In the genomic region with DNA sequence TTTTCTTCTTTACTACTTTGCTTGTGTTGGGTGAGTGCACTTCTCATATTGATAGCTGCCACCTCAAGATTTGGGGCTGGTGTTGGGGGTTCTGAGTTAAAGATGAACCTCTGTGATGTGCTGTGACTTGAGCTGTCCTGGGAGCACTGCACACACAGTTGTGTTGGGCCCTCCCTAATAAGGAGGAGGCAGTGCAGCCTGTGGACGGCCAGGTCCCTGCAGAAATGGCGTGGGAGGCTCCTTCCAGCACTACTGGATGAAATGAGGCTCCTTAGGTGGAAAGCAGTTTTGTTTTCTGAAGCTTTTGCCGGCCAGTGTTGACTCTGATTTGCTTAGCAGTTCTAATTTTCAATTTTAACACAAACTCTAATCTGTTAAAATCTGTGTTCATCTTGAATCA, we compare ENCODE assay signal across 20 cellular contexts. TPM values are rescaled to one million over a fixed set of nuclear protein-coding genes. Genes with fewer than 3 reads are reported as not detected.
A peak's percentile ranks its signal among the peaks of the same experiment; 100 is the strongest.
DNase-seq lines count a peak whose midpoint lies in the region; ATAC-seq and TF ChIP-seq lines count a peak whose summit lies in the region.
"Had no signal": no experiment of that assay in that cellular context is flagged by ENCODE, and none has a peak within 500 bp of the region (broad histone marks: within the 10 kb centered on the region; RNA-seq: fewer than 3 reads in every experiment).

No MANE protein-coding gene starts in this region.

- H3K4me3 Mint-ChIP-seq in natural killer cell (no peak overlapping the region), T-helper 17 cell (no peak overlapping the region), immature natural killer cell (no peak overlapping the region)
- no peak overlapping the region for H3K4me3 Mint-ChIP-seq in natural killer cell treated with Interleukin-12 subunit alpha and Interleukin-12 subunit beta and Interleukin-15 and Interleukin-18, amount 100 ng/mL, for 72 hours
- H3K4me3 Mint-ChIP-seq: H9 had no signal

- H3K9me3 Mint-ChIP-seq in natural killer cell (no peaks in the 10 kb centered on the region), immature natural killer cell (no peaks in the 10 kb centered on the region)
- no peaks in the 10 kb centered on the region for H3K9me3 Mint-ChIP-seq in natural killer cell treated with Interleukin-12 subunit alpha and Interleukin-12 subunit beta and Interleukin-15 and Interleukin-18, amount 100 ng/mL, for 72 hours
- H3K9me3 Mint-ChIP-seq: H9 had no signal

- 44 to 65% methylated on average over 3 of the region's 3 CpGs for WGBS in testis, 2 donors

- H3K27me3 Mint-ChIP-seq in natural killer cell (ENCODE audit: low read depth in 2 of 2) (no peaks in the 10 kb centered on the region), T-helper 17 cell (no peaks in the 10 kb centered on the region), immature natural killer cell (ENCODE audit: low read depth in 3 of 3) (no peaks in the 10 kb centered on the region)
- no peaks in the 10 kb centered on the region for H3K27me3 Mint-ChIP-seq in natural killer cell treated with Interleukin-12 subunit alpha and Interleukin-12 subunit beta and Interleukin-15 and Interleukin-18, amount 100 ng/mL, for 72 hours

- peak overlapping the region; percentile 39 to 83 for H3K27ac Mint-ChIP-seq in natural killer cell
- H3K27ac Mint-ChIP-seq in natural killer cell treated with Interleukin-12 subunit alpha and Interleukin-12 subunit beta and Interleukin-15 and Interleukin-18, amount 100 ng/mL, for 72 hours, result peak overlapping the region in 1 of 2 donors; percentile 75
- H3K27ac Mint-ChIP-seq in T-helper 17 cell, result peak overlapping the region; percentile 89
- H3K27ac Mint-ChIP-seq in immature natural killer cell, result peak overlapping the region in 4 of 6 donors; percentile 18 to 42 (median 22)

- no peaks in the 10 kb centered on the region for H3K27me3 ChIP-seq in testis
- H3K27me3 ChIP-seq: BLaER1 treated with 17β-estradiol and CSF1 and Interleukin-3, amounts not matched to agents 10 nM and 100 nM; SJSA1 had no signal

- no peaks in the 10 kb centered on the region for H3K9me3 ChIP-seq in T-helper 17 cell (ENCODE audit: control insufficient read depth, low read length, poor library complexity, severe bottlenecking)
- H3K9me3 ChIP-seq in testis, result no peaks in the 10 kb centered on the region
- H3K9me3 ChIP-seq: BLaER1 treated with 17β-estradiol and CSF1 and Interleukin-3, amounts not matched to agents 10 nM and 100 nM; SJSA1 had no signal

- peaks cover 7% of the 10 kb centered on the region for H3K4me1 ChIP-seq in testis
- H3K4me1 ChIP-seq: BLaER1 treated with 17β-estradiol and CSF1 and Interleukin-3, amounts not matched to agents 10 nM and 100 nM had no signal

- H3K36me3 ChIP-seq in testis (ENCODE audit: low read depth, missing control alignments), result no peaks in the 10 kb centered on the region

- TF ChIP-seq CTCF in natural killer cell (IDR thresholded peaks at IDR 0.05) (no peak), testis (IDR thresholded peaks at IDR 0.05) (no peak)

- intact Hi-C loops in natural killer cell (cut with micrococcal nuclease) (no loop called here), testis (cut with DNase I; ENCODE audit: low total_unique reads) (no loop called here)

- H3K27ac ChIP-seq in testis, result no peak overlapping the region
- H3K27ac ChIP-seq: BLaER1 treated with 17β-estradiol and CSF1 and Interleukin-3, amounts not matched to agents 10 nM and 100 nM; SJSA1 had no signal

- H3K36me3 Mint-ChIP-seq in natural killer cell, result peaks cover 18% of the 10 kb centered on the region
- H3K36me3 Mint-ChIP-seq in natural killer cell treated with Interleukin-12 subunit alpha and Interleukin-12 subunit beta and Interleukin-15 and Interleukin-18, amount 100 ng/mL, for 72 hours, result peaks cover 11% of the 10 kb centered on the region
- peaks cover 7% of the 10 kb centered on the region for H3K36me3 Mint-ChIP-seq in T-helper 17 cell (ENCODE audit: low read depth)
- H3K36me3 Mint-ChIP-seq in immature natural killer cell, result peaks cover 8 to 37% (median 25%) of the 10 kb centered on the region in 3 donors

- no peak for TF ChIP-seq POLR2A in testis (IDR thresholded peaks at IDR 0.05)

- DNase-seq in natural killer cell (no peak), T-helper 17 cell (no peak), immature natural killer cell (no peak), testis (peak; percentile 51), HUDEP-2 (lab: John Stamatoyannopoulos, UW; ENCODE audit: unreplicated experiment in 76 of 76) (no peak), OCI-M1 (lab: John Stamatoyannopoulos, UW) (no peak)
- no peak for DNase-seq in natural killer cell treated with Interleukin-12 subunit alpha and Interleukin-12 subunit beta and Interleukin-15 and Interleukin-18, amount 100 ng/mL, for 72 hours (ENCODE audit: low spot score)
- no peak for DNase-seq in stimulated activated CD4-positive, alpha-beta T cell treated with anti-CD3 and anti-CD28 coated beads, Interleukin-2, amount 100 ng/mL, for 48 hours
- DNase-seq: COR-L47, DMS 273 treated with DMSO at 0.1 percent for 48 hours, DND-41, IMR-90, Karpas-422, NCI-H1436, NCI-H1930, NCI-H345, NCI-H524 treated with DMSO at 0.1 percent for 48 hours had no signal

- H3K4me1 Mint-ChIP-seq in natural killer cell (peaks cover 23 to 28% of the 10 kb centered on the region in 2 donors), T-helper 17 cell (peaks cover 21% of the 10 kb centered on the region), immature natural killer cell (peaks cover 32 to 36% of the 10 kb centered on the region in 2 donors)
- H3K4me1 Mint-ChIP-seq in natural killer cell treated with Interleukin-12 subunit alpha and Interleukin-12 subunit beta and Interleukin-15 and Interleukin-18, amount 100 ng/mL, for 72 hours (ENCODE audit: low read depth in 2 of 2), result peaks cover 21 to 30% of the 10 kb centered on the region in 2 donors

- ATAC-seq in natural killer cell (no peak), T-helper 17 cell (no peak)
- no peak for ATAC-seq in natural killer cell treated with Interleukin-12 subunit alpha and Interleukin-12 subunit beta and Interleukin-15 and Interleukin-18, amount 100 ng/mL, for 72 hours

- H3K4me3 ChIP-seq in testis, result no peak overlapping the region
- H3K4me3 ChIP-seq: BLaER1 treated with 17β-estradiol and CSF1 and Interleukin-3, amounts not matched to agents 10 nM and 100 nM; SJSA1 had no signal

RNA-seq across cellular contexts. Expression of a gene that starts 44.0 kb away (rescaled TPM):
- total RNA-seq in natural killer cell (10 to 100 TPM; 56.3 to 59.6 (median 57.6) TPM), T-helper 17 cell (10 to 100 TPM; 23.6 to 29.7 TPM), testis (10 to 100 TPM; 29.3 to 40.2 TPM)
- 10 to 100 TPM; 31.8 to 37.6 TPM for total RNA-seq in natural killer cell treated with Interleukin-12 subunit alpha and Interleukin-12 subunit beta and Interleukin-15 and Interleukin-18, amount 100 ng/mL, for 72 hours
- polyA plus RNA-seq in immature natural killer cell (10 to 100 TPM; 16.7 to 32.2 (median 26.5) TPM), testis (ENCODE audit: insufficient read depth, low read depth, low replicate concordance) (46.9 TPM)

RNA-seq across cellular contexts. Expression of a gene that starts 51.2 kb away (rescaled TPM):
- total RNA-seq in natural killer cell (100 to 1,000 TPM; 156 to 229 (median 163) TPM), T-helper 17 cell (100 to 1,000 TPM; 116 to 134 TPM), testis (10 to 100 TPM; 36.9 to 43.7 TPM)
- 100 to 1,000 TPM in 1 of 2 donors, 10 to 100 TPM in 1; 85.7 to 140 TPM for total RNA-seq in natural killer cell treated with Interleukin-12 subunit alpha and Interleukin-12 subunit beta and Interleukin-15 and Interleukin-18, amount 100 ng/mL, for 72 hours
- polyA plus RNA-seq in immature natural killer cell (100 to 1,000 TPM in 1 of 3 donors, 10 to 100 TPM in 2; 62.3 to 113 (median 95.9) TPM), testis (ENCODE audit: insufficient read depth, low read depth, low replicate concordance) (52.1 TPM)
